13 cellular contexts compared by ENCODE assay signal in genomic region chr6:158810149-158811095, GRCh38. TPM values are rescaled to one million over a fixed set of nuclear protein-coding genes. Genes with fewer than 3 reads are reported as not detected.
A peak's percentile ranks its signal among the peaks of the same experiment; 100 is the strongest.
DNase-seq lines count a peak whose midpoint lies in the region; TF ChIP-seq lines count a peak whose summit lies in the region.
"Had no signal": no experiment of that assay in that cellular context is flagged by ENCODE, and none has a peak within 500 bp of the region (broad histone marks: within the 10 kb centered on the region; RNA-seq: fewer than 3 reads in every experiment).

No MANE protein-coding gene starts in this region.

- peaks cover 98% of the 10 kb centered on the region for H3K4me1 Mint-ChIP-seq in brain

- peak overlapping the region in 4 of 5 experiments; percentile 58 to 84 (median 80) for H3K27ac Mint-ChIP-seq in brain

- DNase-seq in DMS79 treated with DMSO at 0.1 percent for 48 hours (lab: John Stamatoyannopoulos, UW) (peak; percentile 11), DMS79 (lab: John Stamatoyannopoulos, UW) (no peak), Karpas-422 (no peak), renal cortical epithelial cell (ENCODE audit: low read depth) (peak; percentile 51), WERI-Rb-1 (no peak), substantia nigra (lab: John Stamatoyannopoulos, UW) (no peak), erythroblast (lab: John Stamatoyannopoulos, UW) (no peak)
- DNase-seq: activated gamma-delta T cell treated with Interleukin-2 at 50 U/mL for 16 hours, cortex of kidney, GDM1, NCI-H1048, T1000 had no signal

- no peak overlapping the region for H2AFZ ChIP-seq in Karpas-422 (ENCODE audit: low read length)

- H3K4me3 Mint-ChIP-seq in brain = peak overlapping the region; percentile 6 to 93 (median 56)

- peak overlapping the region; percentile 56 for H3K9ac ChIP-seq in Karpas-422 (ENCODE audit: low read length)

- peaks cover 100% of the 10 kb centered on the region for H3K79me2 ChIP-seq in Karpas-422 (ENCODE audit: low read length)

- peaks cover 19% of the 10 kb centered on the region; the same call in 1 of the 2 replicates for H3K36me3 ChIP-seq in Karpas-422 (ENCODE audit: insufficient read depth, low read length)
- H3K36me3 ChIP-seq in WERI-Rb-1 = peaks cover 66% of the 10 kb centered on the region

- H3K36me3 Mint-ChIP-seq in brain = peaks cover 33% of the 10 kb centered on the region

- peak overlapping the region; percentile 42 for H3K4me3 ChIP-seq in Karpas-422 (ENCODE audit: low read length)
- no peak overlapping the region for H3K4me3 ChIP-seq in WERI-Rb-1 (ENCODE audit: low read depth, low read length)

- H3K4me2 ChIP-seq in Karpas-422 (ENCODE audit: low read depth, low read length, poor library complexity, severe bottlenecking) = peak overlapping the region; percentile 94

- TF ChIP-seq POLR2A in erythroblast (IDR thresholded peaks at IDR 0.05; ENCODE audit: low read length) = no peak

- H3K9me2 ChIP-seq in Karpas-422 (replicated peaks; ENCODE audit: insufficient read depth, low read length) = no peaks in the 10 kb centered on the region

- H3K9me3 Mint-ChIP-seq in brain = no peaks in the 10 kb centered on the region

- peaks cover 100% of the 10 kb centered on the region for H3K4me1 ChIP-seq in Karpas-422 (ENCODE audit: low read length)

- H3K27me3 ChIP-seq in Karpas-422 (ENCODE audit: low read length) (no peaks in the 10 kb centered on the region), WERI-Rb-1 (ENCODE audit: insufficient read depth, low read depth, severe bottlenecking) (no peaks in the 10 kb centered on the region)

- no peaks in the 10 kb centered on the region for H3K9me3 ChIP-seq in Karpas-422 (ENCODE audit: low read length)
- H3K9me3 ChIP-seq in WERI-Rb-1 (ENCODE audit: severe bottlenecking) = no peaks in the 10 kb centered on the region

- peak overlapping the region; percentile 96 for H3K27ac ChIP-seq in Karpas-422 (ENCODE audit: low read length)
- no peak overlapping the region for H3K27ac ChIP-seq in WERI-Rb-1
- H3K27ac ChIP-seq in substantia nigra (ENCODE audit: low read depth, low read length, poor library complexity, severe bottlenecking) = no peak overlapping the region

- H3K27me3 Mint-ChIP-seq in brain = peaks cover 3% of the 10 kb centered on the region

- peaks cover 30% of the 10 kb centered on the region for H4K20me1 ChIP-seq in Karpas-422 (ENCODE audit: insufficient read depth, low read depth, low read length)

- TF ChIP-seq CTCF in brain (conservative IDR thresholded peaks at IDR 0.05) (no peak), WERI-Rb-1 (IDR thresholded peaks at IDR 0.05; ENCODE audit: low read depth, low read length) (no peak)

RNA-seq across cellular contexts. Expression of gene EZR, which starts 8.7 kb away (rescaled TPM):
- total RNA-seq in Karpas-422 (2014; rRNA removed; shearing (Covaris generic); ENCODE audit: low replicate concordance) = 88.5 and 185 TPM in 2 replicates
- 317 TPM for polyA plus RNA-seq in brain (ENCODE audit: insufficient read depth, low read depth, low replicate concordance)
- total RNA-seq in renal cortical epithelial cell = 307 and 456 TPM in 2 replicates

Comparison
In these comparisons a context has a peak if more than half of its experiments do, and no peak if none do; other contexts are left out.
1. DNase-seq: peak in DMS79 treated with DMSO at 0.1 percent for 48 hours (single experiment) and renal cortical epithelial cell (single experiment); none in DMS79 (single experiment), Karpas-422 (single experiment), WERI-Rb-1 (single experiment), substantia nigra (0 of 49) and erythroblast (0 of 2).